ENCODE assay signal across 1 cellular context in genomic region chr1:228163776-228164534, GRCh38.
TF ChIP-seq lines count a peak whose summit lies in the region.

No MANE protein-coding gene starts in this region.

TF ChIP-seq in GM12878, 131 proteins besides CTCF, POLR2A, EP300 and RAD21:
- TF ChIP-seq, protein P1, sequence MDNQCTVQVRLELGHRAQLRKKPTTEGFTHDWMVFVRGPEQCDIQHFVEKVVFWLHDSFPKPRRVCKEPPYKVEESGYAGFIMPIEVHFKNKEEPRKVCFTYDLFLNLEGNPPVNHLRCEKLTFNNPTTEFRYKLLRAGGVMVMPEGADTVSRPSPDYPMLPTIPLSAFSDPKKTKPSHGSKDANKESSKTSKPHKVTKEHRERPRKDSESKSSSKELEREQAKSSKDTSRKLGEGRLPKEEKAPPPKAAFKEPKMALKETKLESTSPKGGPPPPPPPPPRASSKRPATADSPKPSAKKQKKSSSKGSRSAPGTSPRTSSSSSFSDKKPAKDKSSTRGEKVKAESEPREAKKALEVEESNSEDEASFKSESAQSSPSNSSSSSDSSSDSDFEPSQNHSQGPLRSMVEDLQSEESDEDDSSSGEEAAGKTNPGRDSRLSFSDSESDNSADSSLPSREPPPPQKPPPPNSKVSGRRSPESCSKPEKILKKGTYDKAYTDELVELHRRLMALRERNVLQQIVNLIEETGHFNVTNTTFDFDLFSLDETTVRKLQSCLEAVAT (IDR thresholded peaks at IDR 0.05), result no peak
- no peak for TF ChIP-seq POLR2AphosphoS5 (IDR thresholded peaks at IDR 0.05; ENCODE audit: low read length)
- TF ChIP-seq ZZZ3 (IDR thresholded peaks at IDR 0.05; ENCODE audit: control insufficient read depth, insufficient read length, low read depth), result no peak
- TF ChIP-seq, protein P2, sequence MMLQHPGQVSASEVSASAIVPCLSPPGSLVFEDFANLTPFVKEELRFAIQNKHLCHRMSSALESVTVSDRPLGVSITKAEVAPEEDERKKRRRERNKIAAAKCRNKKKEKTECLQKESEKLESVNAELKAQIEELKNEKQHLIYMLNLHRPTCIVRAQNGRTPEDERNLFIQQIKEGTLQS (IDR thresholded peaks at IDR 0.05; ENCODE audit: borderline replicate concordance, extremely low read depth, low read depth, low read length), result no peak
TF ChIP-seq in GM12878: peak in this region for 0.
